In genomic region chr4:4260185-4260751, GRCh38 we compare ENCODE assay signal across 8 cellular contexts. TPM values are rescaled to one million over a fixed set of nuclear protein-coding genes. Genes with fewer than 3 reads are reported as not detected.
DNase-seq lines count a peak whose midpoint lies in the region; ATAC-seq, FAIRE-seq and TF ChIP-seq lines count a peak whose summit lies in the region.

No MANE protein-coding gene starts in this region.

- DNase-seq in GM03348 (ENCODE audit: low spot score) (peak; percentile 68), HT1080 (ENCODE audit: low read depth) (peak; percentile 69), SW 1271 (lab: John Stamatoyannopoulos, UW) (peak; percentile 24 to 82), glomerular visceral epithelial cell (ENCODE audit: extremely low spot score) (peak; percentile 64), upper lobe of left lung (no peak)

- TF ChIP-seq CTCF in upper lobe of left lung (IDR thresholded peaks at IDR 0.05): peak in 4 of 6 experiments; percentile 28 to 63 (median 53)

- no peaks in the 10 kb centered on the region for H3K36me3 ChIP-seq in upper lobe of left lung

- H3K9me3 ChIP-seq in upper lobe of left lung: no peaks in the 10 kb centered on the region

- ATAC-seq in upper lobe of left lung (ENCODE audit: low FRiP score in 2 of 2) (peak; percentile 38 to 74), HG02759 (IDR thresholded peaks at IDR 0.05; ENCODE audit: unreplicated experiment) (no peak), GM18858 (IDR thresholded peaks at IDR 0.05; ENCODE audit: unreplicated experiment) (no peak)

- H3K27ac ChIP-seq in upper lobe of left lung: no peak overlapping the region

- WGBS in upper lobe of left lung, 2 donors: 72% methylated on average over 6 of the region's 6 CpGs

- no peak for TF ChIP-seq EP300 in upper lobe of left lung (IDR thresholded peaks at IDR 0.05)

- FAIRE-seq in A204.1 (lab: Jason Lieb, UNC): peak; percentile 92

- peaks cover 0 to 2% (median 0%) of the 10 kb centered on the region in 4 donors for H3K4me1 ChIP-seq in upper lobe of left lung

- no peak for TF ChIP-seq POLR2A in upper lobe of left lung (IDR thresholded peaks at IDR 0.05)

- no peak overlapping the region for H3K4me3 ChIP-seq in upper lobe of left lung

- H3K27me3 ChIP-seq in upper lobe of left lung: no peaks in the 10 kb centered on the region

RNA-seq across cellular contexts. Expression of gene TMEM128, which starts 12.2 kb away (rescaled TPM):
- 11.6 and 18.2 TPM in 2 replicates for total RNA-seq in HT1080 (2014; rRNA removed; shearing (Covaris generic))
- 39.3 and 43.9 TPM in 2 replicates for polyA plus RNA-seq in HT1080 (2015; cell fraction: cytosol; rRNA removed)
- 23.7 and 23.8 TPM in 2 replicates for polyA plus RNA-seq in HT1080 (2015; cell fraction: nucleus; rRNA removed)
- total RNA-seq in upper lobe of left lung: 10 to 100 TPM in 5 of 6 donors, 1 to 10 TPM in 1; 7.3 to 30.0 (median 20.2) TPM

RNA-seq across cellular contexts. Expression of gene LYAR, which starts 29.7 kb away (rescaled TPM):
- 105 TPM in 2 replicates for total RNA-seq in HT1080 (2014; rRNA removed; shearing (Covaris generic))
- polyA plus RNA-seq in HT1080 (2015; cell fraction: cytosol; rRNA removed): 105 and 119 TPM in 2 replicates
- 63.8 and 78.8 TPM in 2 replicates for polyA plus RNA-seq in HT1080 (2015; cell fraction: nucleus; rRNA removed)
- total RNA-seq in upper lobe of left lung: 10 to 100 TPM in 5 of 6 donors, 1 to 10 TPM in 1; 6.5 to 22.9 (median 14.1) TPM

RNA-seq across cellular contexts. Expression of gene ZBTB49, which starts 29.8 kb away (rescaled TPM):
- total RNA-seq in HT1080 (2014; rRNA removed; shearing (Covaris generic)): 4.7 and 6.8 TPM in 2 replicates
- 5.2 and 7.3 TPM in 2 replicates for polyA plus RNA-seq in HT1080 (2015; cell fraction: cytosol; rRNA removed)
- 8.4 and 12.0 TPM in 2 replicates for polyA plus RNA-seq in HT1080 (2015; cell fraction: nucleus; rRNA removed)
- 10 to 100 TPM in 1 of 6 donors, 1 to 10 TPM in 5; 3.7 to 13.6 (median 4.5) TPM for total RNA-seq in upper lobe of left lung

RNA-seq across cellular contexts. Expression of gene OTOP1, which starts 33.5 kb away (rescaled TPM):
- total RNA-seq in HT1080 (2014; rRNA removed; shearing (Covaris generic)): not detected in 2 replicates
- polyA plus RNA-seq in HT1080 (2015; cell fraction: cytosol; rRNA removed): not detected in 2 replicates
- polyA plus RNA-seq in HT1080 (2015; cell fraction: nucleus; rRNA removed): not detected in 2 replicates
- not detected for total RNA-seq in upper lobe of left lung

Comparison
In these comparisons a context has a peak if more than half of its experiments do, and no peak if none do; other contexts are left out.
1. DNase-seq: peak in GM03348 (single experiment), HT1080 (single experiment), SW 1271 (2 of 2) and glomerular visceral epithelial cell (single experiment); none in upper lobe of left lung (0 of 2).
2. ATAC-seq: peak in upper lobe of left lung (2 of 2); none in HG02759 (single experiment) and GM18858 (single experiment).